In the genomic region with DNA sequence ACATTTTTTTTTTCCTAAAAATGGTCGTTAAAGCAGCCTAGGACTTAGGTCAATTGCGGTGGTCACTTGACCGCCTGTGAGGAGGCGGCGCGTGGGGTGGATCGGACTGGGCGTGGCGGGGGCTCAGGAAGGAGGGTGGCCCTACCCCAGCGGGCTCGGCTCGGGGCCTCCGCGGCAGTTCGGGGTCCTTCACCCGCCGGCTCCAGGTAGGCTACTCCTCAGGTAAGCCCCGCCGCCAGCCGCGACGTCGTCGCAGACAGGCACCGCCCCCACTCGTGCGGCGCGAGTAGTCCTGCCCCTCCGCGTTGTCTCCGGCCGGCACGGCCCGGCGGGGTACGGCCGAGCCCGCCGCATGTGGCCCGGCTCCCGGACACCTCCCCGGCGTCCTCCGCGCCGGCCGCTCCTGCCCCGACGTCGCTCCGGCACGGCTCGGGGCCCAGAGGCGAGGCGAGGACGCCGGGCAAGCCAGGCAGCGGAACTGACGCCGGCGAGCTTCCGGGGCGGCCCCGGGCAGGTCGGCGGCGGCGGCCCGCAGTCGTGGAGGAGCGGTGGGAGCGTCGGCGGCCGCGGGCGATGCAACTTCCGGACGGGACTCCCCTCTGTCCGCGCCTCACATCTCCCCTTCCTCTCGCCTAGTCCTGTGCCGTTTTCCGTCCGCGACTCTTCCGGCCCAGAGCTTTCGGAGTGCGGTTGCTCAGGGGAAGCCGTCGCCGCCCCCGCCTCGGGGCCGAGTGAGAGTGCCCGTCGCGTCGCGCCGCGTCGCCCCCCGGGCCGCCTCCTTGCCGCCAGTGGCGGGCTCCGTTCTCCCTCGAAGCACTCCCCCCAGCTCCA, we compare ENCODE assay signal across 8 cellular contexts. TPM values are rescaled to one million over a fixed set of nuclear protein-coding genes. Genes with fewer than 3 reads are reported as not detected.
A peak's percentile ranks its signal among the peaks of the same experiment; 100 is the strongest.
DNase-seq lines count a peak whose midpoint lies in the region; ATAC-seq, FAIRE-seq and TF ChIP-seq lines count a peak whose summit lies in the region.

A gene (plus strand): TSS at position 513 of the 831 bp plus-strand sequence. CDS start 322 bp downstream, outside the sequence.

- TF ChIP-seq POLR2A in GM12892 (IDR thresholded peaks at IDR 0.05; ENCODE audit: low read depth, low read length) (peak; percentile 92), transverse colon (IDR thresholded peaks at IDR 0.05) (peak; percentile 62)

- TF ChIP-seq CTCF in heart right ventricle (IDR thresholded peaks at IDR 0.05) (no peak), transverse colon (IDR thresholded peaks at IDR 0.05) (no peak)

- intact Hi-C loops in heart right ventricle (cut with DNase I) (loop anchor here in 2 of 10 donors (1.0 to 10.0 kb wide), 2 partner anchors 48 to 154 kb away; a partner anchor contains a TSS), posterior cingulate gyrus (cut with DNase I) (loop anchor here (2.0 to 5.0 kb wide), 2 partner anchors 48 to 156 kb away; a partner anchor contains a TSS), transverse colon (cut with DNase I; ENCODE audit: low total_unique reads) (no loop called here)

- FAIRE-seq in GM12892 (lab: Jason Lieb, UNC): peak; percentile 94

- ATAC-seq in HG02852 (IDR thresholded peaks at IDR 0.05; ENCODE audit: unreplicated experiment) (peak; percentile 80), heart right ventricle (peak; percentile 89 to 97 (median 96))

- H3K27ac ChIP-seq in adipose tissue (ENCODE audit: low read depth, low read length) (peak within 1 kb of the TSS; percentile 95), heart right ventricle (peak within 1 kb of the TSS; percentile 97 to 100 (median 99)), transverse colon (peak within 1 kb of the TSS; percentile 96 to 99 (median 98))

- H3K4me3 ChIP-seq in heart right ventricle (peak within 1 kb of the TSS; percentile 81 to 98 (median 94)), transverse colon (peak within 1 kb of the TSS; percentile 63 to 97 (median 81))

- in situ Hi-C loops in transverse colon (cut with MboI; ENCODE audit: low pct_ligation_motif_present in 1 of 4, low pct_unique_long_range_greater_than_20kb in 1 of 4, low sequenced_read_pairs in 3 of 4): no loop called here

- H3K27me3 ChIP-seq in heart right ventricle: no peaks in the 10 kb centered on the region
- no peaks in the 10 kb centered on the region for H3K27me3 ChIP-seq in transverse colon

- WGBS in adipose tissue, 3 donors: 0 to 1% (median 0%) methylated on average over 98 to 110 of the region's 110 CpGs
- WGBS in heart right ventricle, 2 donors: 0% methylated on average over 91 to 105 of the region's 110 CpGs
- WGBS in transverse colon (ENCODE audit: low coverage in 1 of 2), 2 donors: 1% methylated on average over 53 of the region's 110 CpGs; no CpG with 5 or more reads in 1 of the 2 donors

- H3K36me3 ChIP-seq in heart right ventricle (no peaks in the 10 kb centered on the region), transverse colon (no peaks in the 10 kb centered on the region)

- DNase-seq in GM12892 (ENCODE audit: insufficient read length) (peak; percentile 79), NCI-H1436 treated with DMSO at 0.1 percent for 48 hours (lab: John Stamatoyannopoulos, UW) (peak; percentile 3), T-helper 1 cell (peak; percentile 75 to 95 (median 83)), heart right ventricle (peak; percentile 82 to 83), posterior cingulate gyrus (peak; percentile 72 to 97 (median 84)), transverse colon (peak; percentile 84)

- H3K9me3 ChIP-seq in heart right ventricle (no peaks in the 10 kb centered on the region), transverse colon (no peaks in the 10 kb centered on the region)

- H3K4me1 ChIP-seq in heart right ventricle (peaks cover 5 to 49% (median 36%) of the 10 kb centered on the region in 9 donors), transverse colon (peaks cover 20 to 44% (median 27%) of the 10 kb centered on the region in 4 donors)

- no peak for TF ChIP-seq EP300 in transverse colon (IDR thresholded peaks at IDR 0.05; ENCODE audit: low read depth)

RNA-seq across cellular contexts. Expression of the gene that starts here (rescaled TPM):
- polyA plus RNA-seq in GM12892 (2012; ENCODE audit: missing spikeins): 7.1 TPM
- polyA plus RNA-seq in adipose tissue (1 to 10 TPM; 2.5 to 7.6 (median 5.4) TPM), heart right ventricle (1 to 10 TPM; 2.2 to 3.4 TPM)
- total RNA-seq in heart right ventricle (10 to 100 TPM; 12.3 to 20.7 (median 15.1) TPM), transverse colon (100 to 1,000 TPM in 1 of 4 donors, 10 to 100 TPM in 3; 11.3 to 357 (median 14.1) TPM)

Comparison
In these comparisons a context has a peak if more than half of its experiments do, and no peak if none do; other contexts are left out.
1. Peak in every context shown above with its lines: DNase-seq, ATAC-seq, H3K4me3 ChIP-seq and H3K27ac ChIP-seq.
2. DNase-seq: peak in every context shown above with its lines; median percentile 84 in posterior cingulate gyrus; 84 in transverse colon; 83 in T-helper 1 cell; 82 in heart right ventricle; 79 in GM12892; 3 in NCI-H1436 treated with DMSO at 0.1 percent for 48 hours.